ENCODE assay signal across 8 cellular contexts in the genomic region with DNA sequence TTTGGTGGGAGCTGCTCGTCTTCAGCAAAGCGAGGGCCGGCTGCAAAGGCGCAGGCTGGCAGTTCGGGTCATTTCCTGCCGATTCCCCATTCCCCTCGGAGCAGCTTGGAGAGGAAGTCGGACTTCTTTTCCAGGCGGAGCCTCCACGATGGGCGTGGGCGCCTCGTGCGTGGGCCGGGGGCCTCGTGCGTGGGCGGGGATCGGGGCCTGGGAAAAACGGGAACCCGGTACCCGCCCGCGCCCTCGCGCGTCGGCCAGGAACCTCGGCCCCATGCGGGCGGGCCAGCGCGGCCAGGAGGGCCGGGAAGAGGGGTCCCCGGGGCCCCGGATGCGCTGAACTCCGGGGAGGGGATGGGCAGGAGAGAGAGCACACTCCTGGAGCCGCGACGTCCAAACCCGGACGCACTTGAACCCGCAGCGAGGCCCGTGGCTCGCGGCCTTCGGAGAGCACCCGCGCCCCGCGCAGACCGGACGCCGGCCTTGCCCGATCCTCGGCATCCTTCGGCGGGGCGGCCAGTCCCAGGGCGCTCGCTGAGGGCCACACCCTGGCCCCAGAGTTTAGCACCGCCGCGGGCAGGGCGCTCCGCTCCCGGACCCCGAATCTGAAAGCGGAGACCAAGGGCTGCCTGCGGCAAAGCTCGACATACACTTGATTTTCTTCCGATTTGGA.
DNase-seq lines count a peak whose midpoint lies in the region; ATAC-seq and TF ChIP-seq lines count a peak whose summit lies in the region.

No MANE protein-coding gene starts in this region.

- H3K4me1 ChIP-seq in RWPE2 (ENCODE audit: insufficient read depth, poor library complexity, severe bottlenecking) (peaks cover 39% of the 10 kb centered on the region), ectodermal cell (ENCODE audit: control insufficient read depth, insufficient read depth, low read length) (no peaks in the 10 kb centered on the region)

- peaks cover 76% of the 10 kb centered on the region for H3K27me3 Mint-ChIP-seq in type B pancreatic cell

- DNase-seq in AG08396 (ENCODE audit: low spot score) (peak; percentile 61), RWPE2 (ENCODE audit: low spot score) (peak; percentile 66), mesenteric fat pad (ENCODE audit: low spot score) (peak; percentile 91), type B pancreatic cell (ENCODE audit: extremely low spot score, unreplicated experiment) (peak; percentile 71), amniotic stem cell (lab: John Stamatoyannopoulos, UW) (no peak)

- no peaks in the 10 kb centered on the region for H3K9me3 Mint-ChIP-seq in type B pancreatic cell

- peak overlapping the region; percentile 83 for H3K4me3 Mint-ChIP-seq in type B pancreatic cell

- ATAC-seq in GM18511 (IDR thresholded peaks at IDR 0.05; ENCODE audit: unreplicated experiment): peak; percentile 35
- peak; percentile 28 for ATAC-seq in HG02981 (IDR thresholded peaks at IDR 0.05; ENCODE audit: unreplicated experiment)
- peak; percentile 64 for ATAC-seq in RWPE2 (ENCODE audit: low read depth)

- H3K36me3 Mint-ChIP-seq in type B pancreatic cell: no peaks in the 10 kb centered on the region

- no peak for TF ChIP-seq CTCF in RWPE2 (IDR thresholded peaks at IDR 0.05; ENCODE audit: poor library complexity, severe bottlenecking)
- TF ChIP-seq CTCF in type B pancreatic cell (conservative IDR thresholded peaks at IDR 0.05): no peak

- H3K4me1 Mint-ChIP-seq in type B pancreatic cell (ENCODE audit: unreplicated experiment): no peaks in the 10 kb centered on the region

- H3K27ac ChIP-seq in RWPE2 (ENCODE audit: poor library complexity, severe bottlenecking): peak overlapping the region; percentile 62
- H3K27ac ChIP-seq in ectodermal cell (ENCODE audit: insufficient read depth, low read depth, low read length, poor library complexity, severe bottlenecking): no peak overlapping the region

- H3K27me3 ChIP-seq in RWPE2 (ENCODE audit: insufficient read depth, poor library complexity, severe bottlenecking) (no peaks in the 10 kb centered on the region), ectodermal cell (ENCODE audit: control insufficient read depth, insufficient read depth, low read length, poor library complexity, severe bottlenecking) (peaks cover 81% of the 10 kb centered on the region)

- H3K4me3 ChIP-seq in RWPE2 (ENCODE audit: severe bottlenecking): peak overlapping the region; percentile 66
- H3K4me3 ChIP-seq in ectodermal cell (ENCODE audit: insufficient read depth, low read depth, low read length): peak overlapping the region; percentile 33

- H3K9me3 ChIP-seq in RWPE2 (ENCODE audit: severe bottlenecking): no peaks in the 10 kb centered on the region
- no peaks in the 10 kb centered on the region for H3K9me3 ChIP-seq in ectodermal cell (ENCODE audit: control insufficient read depth, low read length)

- H3K36me3 ChIP-seq in RWPE2 (ENCODE audit: low read depth) (no peaks in the 10 kb centered on the region), ectodermal cell (ENCODE audit: control insufficient read depth, insufficient read depth, low read length) (no peaks in the 10 kb centered on the region)

- no peak overlapping the region for H3K27ac Mint-ChIP-seq in type B pancreatic cell

- WGBS in ectodermal cell, 2 experiments: 1% methylated on average over 74 of the region's 74 CpGs
